ENCODE assay signal across 12 cellular contexts in genomic region chr9:105150991-105151685, GRCh38.
DNase-seq lines count a peak whose midpoint lies in the region; ATAC-seq, FAIRE-seq and TF ChIP-seq lines count a peak whose summit lies in the region.
"Had no signal": no experiment of that assay in that cellular context is flagged by ENCODE, and none has a peak within 500 bp of the region (broad histone marks: within the 10 kb centered on the region; RNA-seq: fewer than 3 reads in every experiment).

No MANE protein-coding gene starts in this region.

- no peak overlapping the region for H2BK5ac ChIP-seq in neuronal stem cell (ENCODE audit: low read length)

- H3K14ac ChIP-seq in neuronal stem cell (ENCODE audit: low read length) = no peak overlapping the region

- H3K4me1 ChIP-seq in smooth muscle cell (ENCODE audit: low read depth) (peaks cover 14% of the 10 kb centered on the region), kidney (ENCODE audit: control insufficient read depth in 1 of 2, insufficient read depth in 1 of 2, low read depth in 1 of 2, low read length in 2 of 2) (no peaks in the 10 kb centered on the region), neuronal stem cell (ENCODE audit: control insufficient read depth in 2 of 2, insufficient read depth in 1 of 2, low read depth in 1 of 2, low read length in 2 of 2) (peaks cover 5 to 11% of the 10 kb centered on the region in 2 donors)

- H3K4me3 ChIP-seq in bronchial epithelial cell (ENCODE audit: low read depth, low read length) = no peak overlapping the region
- no peak overlapping the region for H3K4me3 ChIP-seq in smooth muscle cell
- H3K4me3 ChIP-seq in kidney (ENCODE audit: low read length in 2 of 2) = no peak overlapping the region
- no peak overlapping the region for H3K4me3 ChIP-seq in neuronal stem cell (ENCODE audit: low read length in 2 of 2)
- H3K4me3 ChIP-seq: ovary, tibial nerve had no signal

- FAIRE-seq in bronchial epithelial cell (lab: Jason Lieb, UNC) = no peak
- no peak for FAIRE-seq in kidney (lab: Jason Lieb, UNC)
- FAIRE-seq: A204.1 had no signal

- peaks cover 15% of the 10 kb centered on the region for H3F3A ChIP-seq in smooth muscle cell (ENCODE audit: low read depth)

- H3K23ac ChIP-seq in neuronal stem cell (ENCODE audit: low read depth, low read length, poor library complexity) = no peak overlapping the region

- no peak overlapping the region for H2BK120ac ChIP-seq in neuronal stem cell (ENCODE audit: low read depth, low read length)

- H3K9me3 ChIP-seq in smooth muscle cell (replicated peaks; ENCODE audit: low read depth) (no peaks in the 10 kb centered on the region), kidney (ENCODE audit: control insufficient read depth in 1 of 2, low read length in 2 of 2) (no peaks in the 10 kb centered on the region), neuronal stem cell (replicated peaks in 1 of 2; ENCODE audit: control insufficient read depth in 2 of 2, insufficient read depth in 1 of 2, low read depth in 1 of 2, low read length in 2 of 2) (no peaks in the 10 kb centered on the region)
- H3K9me3 ChIP-seq: ovary, tibial nerve had no signal

- TF ChIP-seq CTCF in bronchial epithelial cell (IDR thresholded peaks at IDR 0.05; ENCODE audit: insufficient read depth, low read length, severe bottlenecking) (no peak), smooth muscle cell (IDR thresholded peaks at IDR 0.05; ENCODE audit: borderline replicate concordance, insufficient read depth, poor library complexity, severe bottlenecking) (no peak), kidney (IDR thresholded peaks at IDR 0.05; ENCODE audit: borderline replicate concordance, extremely low read depth, insufficient read depth) (no peak)

- H4K20me1 ChIP-seq in smooth muscle cell (ENCODE audit: low read depth) = no peaks in the 10 kb centered on the region

- H3K27me3 ChIP-seq in bronchial epithelial cell (ENCODE audit: control insufficient read depth, insufficient read depth, low read length) = no peaks in the 10 kb centered on the region
- H3K27me3 ChIP-seq in smooth muscle cell (ENCODE audit: low read depth) = no peaks in the 10 kb centered on the region
- H3K27me3 ChIP-seq in neuronal stem cell (ENCODE audit: control insufficient read depth in 3 of 3, insufficient read depth in 3 of 3, low read depth in 1 of 3, low read length in 3 of 3) = no peaks in the 10 kb centered on the region
- H3K27me3 ChIP-seq: ovary, tibial nerve had no signal

- H3K18ac ChIP-seq in neuronal stem cell (ENCODE audit: low read length) = no peak overlapping the region

- intact Hi-C loops in cardiac septum (cut with DNase I) (no loop called here), kidney (cut with DNase I) (loop anchor here (10.0 kb wide), 1 partner anchor 286 kb away; no protein-coding TSS in a partner anchor)

- peak overlapping the region; percentile 52 for H3K27ac ChIP-seq in smooth muscle cell (ENCODE audit: low read depth)
- H3K27ac ChIP-seq in kidney (ENCODE audit: low read depth in 2 of 2, low read length in 2 of 2) = no peak overlapping the region
- no peak overlapping the region for H3K27ac ChIP-seq in neuronal stem cell (replicated peaks; ENCODE audit: low read length)
- H3K27ac ChIP-seq: ovary, tibial nerve had no signal

- no peak overlapping the region for H2BK12ac ChIP-seq in neuronal stem cell (ENCODE audit: low read length)

- H3K36me3 ChIP-seq in bronchial epithelial cell (ENCODE audit: control insufficient read depth, insufficient read depth, low read length) (no peaks in the 10 kb centered on the region), smooth muscle cell (ENCODE audit: low read depth) (no peaks in the 10 kb centered on the region), kidney (ENCODE audit: control insufficient read depth in 1 of 2, insufficient read depth in 2 of 2, low read length in 2 of 2) (no peaks in the 10 kb centered on the region), neuronal stem cell (replicated peaks in 1 of 2; ENCODE audit: control insufficient read depth in 2 of 2, insufficient read depth in 2 of 2, low read length in 2 of 2) (no peaks in the 10 kb centered on the region)
- H3K36me3 ChIP-seq: ovary, tibial nerve had no signal

- H3K9ac ChIP-seq in smooth muscle cell (ENCODE audit: low read depth) = no peak overlapping the region
- no peak overlapping the region for H3K9ac ChIP-seq in kidney (ENCODE audit: low read length in 2 of 2)
- H3K9ac ChIP-seq in neuronal stem cell (ENCODE audit: low read depth, low read length, poor library complexity) = no peak overlapping the region

- ATAC-seq in HG03469 (IDR thresholded peaks at IDR 0.05; ENCODE audit: unreplicated experiment) = peak; percentile 60

- H3K79me2 ChIP-seq in smooth muscle cell (ENCODE audit: low read depth) = no peaks in the 10 kb centered on the region

- 36% methylated on average over 2 of the region's 2 CpGs for WGBS in smooth muscle cell (ENCODE audit: low lambda C conversion rate)
- no CpG with 5 or more reads among the region's 2 CpGs for WGBS in neuronal stem cell (ENCODE audit: extremely low coverage in 2 of 2, insufficient read length in 2 of 2, insufficient replicate concordance in 1 of 2), 2 donors

- H3K4me2 ChIP-seq in smooth muscle cell (peak overlapping the region; percentile 31), neuronal stem cell (ENCODE audit: insufficient read depth, low read length, poor library complexity, severe bottlenecking) (no peak overlapping the region)

- H2AFZ ChIP-seq in smooth muscle cell (ENCODE audit: low read depth) (no peak overlapping the region), neuronal stem cell (ENCODE audit: low read length) (no peak overlapping the region)

- no peak overlapping the region for H3K4ac ChIP-seq in neuronal stem cell (ENCODE audit: low read length)

- no peak overlapping the region for H2BK15ac ChIP-seq in neuronal stem cell (ENCODE audit: low read length)

- H3K79me1 ChIP-seq in neuronal stem cell (ENCODE audit: low read depth, low read length) = no peaks in the 10 kb centered on the region

- DNase-seq in NCI-H1092 treated with DMSO at 0.1 percent for 48 hours (lab: John Stamatoyannopoulos, UW) = peak; percentile 33
- DNase-seq in NCI-H1092 (lab: John Stamatoyannopoulos, UW) = no peak
- DNase-seq in bronchial epithelial cell (ENCODE audit: low read depth) = peak; percentile 80
- no peak for DNase-seq in smooth muscle cell (lab: John Stamatoyannopoulos, UW; ENCODE audit: unreplicated experiment)
- DNase-seq in cardiac septum (ENCODE audit: low spot score) = no peak
- no peak for DNase-seq in kidney
- no peak for DNase-seq in neuronal stem cell (ENCODE audit: low spot score)
- DNase-seq: NCI-H2029, ovary had no signal

- no peak overlapping the region for H4K91ac ChIP-seq in neuronal stem cell (ENCODE audit: low read depth, low read length, poor library complexity)

- no peak overlapping the region for H2AK5ac ChIP-seq in neuronal stem cell (ENCODE audit: low read depth, low read length)

- H4K8ac ChIP-seq in neuronal stem cell (ENCODE audit: low read depth, low read length) = no peak overlapping the region

Comparison
In these comparisons a context has a peak if more than half of its experiments do, and no peak if none do; other contexts are left out.
1. DNase-seq: peak in NCI-H1092 treated with DMSO at 0.1 percent for 48 hours (single experiment) and bronchial epithelial cell (single experiment); none in NCI-H1092 (single experiment), smooth muscle cell (single experiment), cardiac septum (single experiment), kidney (single experiment) and neuronal stem cell (single experiment).